ENCODE assay signal across 21 cellular contexts in genomic region chr1:71490432-71490831, GRCh38.
A peak's percentile ranks its signal among the peaks of the same experiment; 100 is the strongest.
DNase-seq lines count a peak whose midpoint lies in the region; ATAC-seq, FAIRE-seq and TF ChIP-seq lines count a peak whose summit lies in the region.
"Had no signal": no experiment of that assay in that cellular context is flagged by ENCODE, and none has a peak within 500 bp of the region (broad histone marks: within the 10 kb centered on the region; RNA-seq: fewer than 3 reads in every experiment).

No MANE protein-coding gene starts in this region.

- no peak overlapping the region for H2BK15ac ChIP-seq in mesendoderm (replicated peaks; ENCODE audit: low read depth)

- CTCF ChIA-PET in activated CD4-positive, alpha-beta T cell treated with anti-CD3 and anti-CD28 coated beads, Interleukin-2, amount 10 ng/mL, durations not matched to agents 7 days and 5 days (lab: Charles Lee), result no interaction called here

- no peaks in the 10 kb centered on the region for H3K79me1 ChIP-seq in mesendoderm (ENCODE audit: low read length)

- H3K27ac Mint-ChIP-seq in activated CD4-positive, alpha-beta T cell treated with anti-CD3 and anti-CD28 coated beads, Interleukin-2, amount 10 ng/mL, durations not matched to agents 7 days and 5 days, result no peak overlapping the region
- H3K27ac Mint-ChIP-seq: activated CD8-positive, alpha-beta memory T cell treated with anti-CD3 and anti-CD28 coated beads, Interleukin-2, amount 10 ng/mL, durations not matched to agents 7 days and 5 days; T-helper 17 cell had no signal

- no peak overlapping the region for H3K27ac ChIP-seq in mesendoderm (ENCODE audit: low read depth, low read length)
- H3K27ac ChIP-seq in right cardiac atrium (ENCODE audit: low read length), result no peak overlapping the region
- H3K27ac ChIP-seq: gastroesophageal sphincter, right lobe of liver had no signal

- H4K5ac ChIP-seq in mesendoderm (ENCODE audit: low read length), result no peak overlapping the region

- H3K36me3 Mint-ChIP-seq in activated CD4-positive, alpha-beta T cell treated with anti-CD3 and anti-CD28 coated beads, Interleukin-2, amount 10 ng/mL, durations not matched to agents 7 days and 5 days (ENCODE audit: low read depth), result no peaks in the 10 kb centered on the region
- H3K36me3 Mint-ChIP-seq: activated CD8-positive, alpha-beta memory T cell treated with anti-CD3 and anti-CD28 coated beads, Interleukin-2, amount 10 ng/mL, durations not matched to agents 7 days and 5 days had no signal

- no peak overlapping the region for H3K9ac ChIP-seq in mesendoderm (ENCODE audit: low read length)

- no peaks in the 10 kb centered on the region for H3K4me1 Mint-ChIP-seq in activated CD4-positive, alpha-beta T cell treated with anti-CD3 and anti-CD28 coated beads, Interleukin-2, amount 10 ng/mL, durations not matched to agents 7 days and 5 days
- H3K4me1 Mint-ChIP-seq: activated CD8-positive, alpha-beta memory T cell treated with anti-CD3 and anti-CD28 coated beads, Interleukin-2, amount 10 ng/mL, durations not matched to agents 7 days and 5 days; T-helper 17 cell had no signal

- H3K27me3 ChIP-seq in bronchial epithelial cell (ENCODE audit: control insufficient read depth, insufficient read depth, low read length) (no peaks in the 10 kb centered on the region), mesendoderm (ENCODE audit: insufficient read depth, low read length, poor library complexity) (no peaks in the 10 kb centered on the region), right cardiac atrium (ENCODE audit: control insufficient read depth, insufficient read depth) (no peaks in the 10 kb centered on the region)
- H3K27me3 ChIP-seq: gastroesophageal sphincter, right lobe of liver had no signal

- no peak overlapping the region for H3K56ac ChIP-seq in mesendoderm (ENCODE audit: low read length)

- no peaks in the 10 kb centered on the region for H3K79me2 ChIP-seq in mesendoderm (ENCODE audit: control insufficient read depth, insufficient read depth, low read length)

- no peak overlapping the region for H2BK120ac ChIP-seq in mesendoderm (ENCODE audit: low read depth, low read length)

- H3K4me3 ChIP-seq in bronchial epithelial cell (ENCODE audit: low read depth, low read length) (no peak overlapping the region), mesendoderm (ENCODE audit: low read length) (no peak overlapping the region), right cardiac atrium (ENCODE audit: low read length) (no peak overlapping the region)
- H3K4me3 ChIP-seq: gastroesophageal sphincter, right lobe of liver had no signal

- H3K9me3 ChIP-seq in right cardiac atrium (ENCODE audit: control insufficient read depth, low read length), result no peaks in the 10 kb centered on the region
- H3K9me3 ChIP-seq: gastroesophageal sphincter, right lobe of liver had no signal

- H3K4me3 Mint-ChIP-seq in activated CD4-positive, alpha-beta T cell treated with anti-CD3 and anti-CD28 coated beads, Interleukin-2, amount 10 ng/mL, durations not matched to agents 7 days and 5 days, result no peak overlapping the region
- H3K4me3 Mint-ChIP-seq: activated CD8-positive, alpha-beta memory T cell treated with anti-CD3 and anti-CD28 coated beads, Interleukin-2, amount 10 ng/mL, durations not matched to agents 7 days and 5 days; T-helper 17 cell had no signal

- H3K27me3 Mint-ChIP-seq in activated CD4-positive, alpha-beta T cell treated with anti-CD3 and anti-CD28 coated beads, Interleukin-2, amount 10 ng/mL, durations not matched to agents 7 days and 5 days, result no peaks in the 10 kb centered on the region
- H3K27me3 Mint-ChIP-seq: activated CD8-positive, alpha-beta memory T cell treated with anti-CD3 and anti-CD28 coated beads, Interleukin-2, amount 10 ng/mL, durations not matched to agents 7 days and 5 days; T-helper 17 cell had no signal

- H3K4me1 ChIP-seq in mesendoderm (ENCODE audit: control insufficient read depth, low read depth, low read length) (no peaks in the 10 kb centered on the region), right cardiac atrium (ENCODE audit: control insufficient read depth, insufficient read depth, low read length) (no peaks in the 10 kb centered on the region)
- H3K4me1 ChIP-seq: gastroesophageal sphincter, right lobe of liver had no signal

- H3K23ac ChIP-seq in mesendoderm (ENCODE audit: low read length), result no peak overlapping the region

- H3K4ac ChIP-seq in mesendoderm (ENCODE audit: low read depth, low read length), result no peak overlapping the region

- intact Hi-C loops in right cardiac atrium (cut with DNase I), result no loop called here

- TF ChIP-seq CTCF in bronchial epithelial cell (IDR thresholded peaks at IDR 0.05; ENCODE audit: insufficient read depth, low read length, severe bottlenecking), result no peak

- H3K9me3 Mint-ChIP-seq in activated CD4-positive, alpha-beta T cell treated with anti-CD3 and anti-CD28 coated beads, Interleukin-2, amount 10 ng/mL, durations not matched to agents 7 days and 5 days, result peaks cover 4% of the 10 kb centered on the region

- no peak overlapping the region for H4K8ac ChIP-seq in mesendoderm (ENCODE audit: low read depth, low read length)

- no peak overlapping the region for H2BK5ac ChIP-seq in mesendoderm (ENCODE audit: low read length)

- no peak overlapping the region for H2AK5ac ChIP-seq in mesendoderm (ENCODE audit: low read length)

- peak; percentile 62 for FAIRE-seq in bronchial epithelial cell (lab: Jason Lieb, UNC)
- FAIRE-seq in HTR-8/SVneo (lab: Jason Lieb, UNC), result no peak
- FAIRE-seq: GM12891 had no signal

- no peak overlapping the region for H3K4me2 ChIP-seq in mesendoderm (ENCODE audit: low read length)

- no peaks in the 10 kb centered on the region for H3K36me3 ChIP-seq in bronchial epithelial cell (ENCODE audit: control insufficient read depth, insufficient read depth, low read length)
- no peaks in the 10 kb centered on the region for H3K36me3 ChIP-seq in mesendoderm (ENCODE audit: control insufficient read depth, insufficient read depth, low read length)
- H3K36me3 ChIP-seq: gastroesophageal sphincter, right lobe of liver had no signal

- WGBS in mesendoderm (ENCODE audit: extremely low coverage, insufficient coverage, low lambda C conversion rate), result no CpG with 5 or more reads among the region's 5 CpGs
- 66% methylated on average over 5 of the region's 5 CpGs for WGBS in right cardiac atrium

- no peak for ATAC-seq in right cardiac atrium
- ATAC-seq: activated CD8-positive, alpha-beta memory T cell treated with anti-CD3 and anti-CD28 coated beads, Interleukin-2, amount 10 ng/mL, durations not matched to agents 7 days and 5 days; gastroesophageal sphincter; right lobe of liver; T-helper 17 cell had no signal

- in situ Hi-C loops in Caki2 (cut with HindIII; ENCODE audit: low pct_unique_long_range_greater_than_20kb, low sequenced_read_pairs), result no loop called here

- POLR2A ChIA-PET in activated CD4-positive, alpha-beta T cell treated with anti-CD3 and anti-CD28 coated beads, Interleukin-2, amount 10 ng/mL, durations not matched to agents 7 days and 5 days (lab: Charles Lee), result no interaction called here

- no peak overlapping the region for H3K18ac ChIP-seq in mesendoderm (ENCODE audit: low read length)

- DNase-seq in Caki2 (ENCODE audit: low read depth) (peak; percentile 2), M059J (ENCODE audit: low read depth) (peak; percentile 30), bronchial epithelial cell (ENCODE audit: low read depth) (peak; percentile 80), mesendoderm (peak; percentile 40), right cardiac atrium (no peak), HTR-8/SVneo (ENCODE audit: insufficient read length, low spot score) (no peak)
- no peak for DNase-seq in activated CD4-positive, CD25-positive, alpha-beta regulatory T cell treated with anti-CD3 and anti-CD28 coated beads, Interleukin-2, amount 50 U/mL, for 72 hours
- DNase-seq in activated CD4-positive, alpha-beta T cell treated with anti-CD3 and anti-CD28 coated beads, Interleukin-2, amount 10 ng/mL, durations not matched to agents 7 days and 5 days, result no peak
- DNase-seq: activated CD8-positive, alpha-beta memory T cell treated with anti-CD3 and anti-CD28 coated beads, Interleukin-2, amount 10 ng/mL, durations not matched to agents 7 days and 5 days; activated effector memory CD4-positive, alpha-beta T cell treated with anti-CD3 and anti-CD28 coated beads, Interleukin-2, amount 50 U/mL, for 16 hours; AML-193; amniotic stem cell; Calu3; GDM1; Karpas-422; NCI-H1694; right lobe of liver; SIG-M5; T-helper 17 cell had no signal

Comparison
In these comparisons a context has a peak if more than half of its experiments do, and no peak if none do; other contexts are left out.
1. DNase-seq: peak in Caki2 (single experiment), M059J (single experiment), bronchial epithelial cell (single experiment) and mesendoderm (single experiment); none in activated CD4-positive, CD25-positive, alpha-beta regulatory T cell treated with anti-CD3 and anti-CD28 coated beads, Interleukin-2, amount 50 U/mL, for 72 hours (single experiment), right cardiac atrium (0 of 3), activated CD4-positive, alpha-beta T cell treated with anti-CD3 and anti-CD28 coated beads, Interleukin-2, amount 10 ng/mL, durations not matched to agents 7 days and 5 days (single experiment) and HTR-8/SVneo (single experiment).